Comparison of ENCODE assay signal across 20 cellular contexts in the genomic region with DNA sequence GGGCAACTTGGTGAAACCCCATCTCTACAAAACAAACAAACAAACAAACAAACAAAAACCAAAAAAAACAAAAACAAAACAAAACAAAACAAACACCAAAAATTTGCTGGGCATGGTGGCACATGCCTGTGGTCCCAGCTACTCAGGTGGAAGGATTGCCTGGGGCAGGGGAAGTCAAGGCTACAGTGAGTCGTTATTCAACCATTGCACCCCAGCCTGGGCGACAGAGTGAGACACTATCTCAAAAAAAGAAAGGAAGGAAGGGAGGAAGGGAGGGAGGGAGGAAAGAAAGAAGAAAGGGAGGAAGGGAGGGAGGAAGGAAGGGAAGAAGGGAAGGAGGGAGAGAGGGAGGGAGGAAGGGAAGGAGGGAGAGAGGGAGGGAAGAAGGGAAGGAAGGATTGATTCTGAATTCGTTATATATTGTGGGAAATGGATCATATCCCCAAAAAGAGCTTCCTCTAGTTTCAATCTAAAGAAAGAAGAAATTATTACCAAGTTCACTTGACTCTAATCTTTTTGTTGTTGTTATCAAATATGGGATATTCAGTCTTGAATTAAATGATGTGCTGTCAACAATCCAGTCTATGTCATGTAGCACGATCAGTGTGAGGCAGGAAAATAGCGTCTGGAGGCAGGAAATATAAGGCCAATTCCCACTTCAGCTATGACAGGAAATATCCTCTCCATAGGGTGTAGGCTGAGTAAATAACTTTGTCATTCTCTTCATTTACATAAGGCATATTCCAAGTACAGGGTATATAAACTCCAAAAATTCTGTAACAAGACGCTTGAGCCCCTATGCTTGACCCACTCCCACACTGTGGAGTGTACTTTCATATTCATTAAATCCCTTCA.
DNase-seq lines count a peak whose midpoint lies in the region; ATAC-seq lines count a peak whose summit lies in the region.
"Had no signal": no experiment of that assay in that cellular context is flagged by ENCODE, and none has a peak within 500 bp of the region (broad histone marks: within the 10 kb centered on the region; RNA-seq: fewer than 3 reads in every experiment).

No MANE protein-coding gene starts in this region.

- peak; percentile 30 for DNase-seq in COR-L47 (lab: John Stamatoyannopoulos, UW)
- DNase-seq in DMS53 (lab: John Stamatoyannopoulos, UW), result peak; percentile 73
- peak; percentile 68 for DNase-seq in NCI-H2029 (lab: John Stamatoyannopoulos, UW)
- DNase-seq in foreskin melanocyte, result peak; percentile 6
- DNase-seq in T-helper 1 cell, result no peak
- DNase-seq in ecto neural progenitor cell (ENCODE audit: low spot score), result no peak
- DNase-seq: DND-41, GOT3, KBM-7, MM.1S, NCI-H1048, NCI-H1436 treated with DMSO at 0.1 percent for 48 hours, NCI-H1930, NCI-H2171 treated with DMSO at 0.1 percent for 48 hours, NCI-H446, NCI-H748 treated with DMSO at 0.1 percent for 48 hours, Peyer's patch, T-helper 17 cell had no signal

- ATAC-seq in GM19397 (IDR thresholded peaks at IDR 0.05; ENCODE audit: unreplicated experiment), result no peak
- ATAC-seq: A549, T-helper 17 cell had no signal

Comparison
In these comparisons a context has a peak if more than half of its experiments do, and no peak if none do; other contexts are left out.
1. DNase-seq: peak in COR-L47 (single experiment), DMS53 (single experiment), NCI-H2029 (single experiment) and foreskin melanocyte (single experiment); none in T-helper 1 cell (0 of 5) and ecto neural progenitor cell (single experiment).